ENCODE assay signal across 11 cellular contexts in the genomic region with DNA sequence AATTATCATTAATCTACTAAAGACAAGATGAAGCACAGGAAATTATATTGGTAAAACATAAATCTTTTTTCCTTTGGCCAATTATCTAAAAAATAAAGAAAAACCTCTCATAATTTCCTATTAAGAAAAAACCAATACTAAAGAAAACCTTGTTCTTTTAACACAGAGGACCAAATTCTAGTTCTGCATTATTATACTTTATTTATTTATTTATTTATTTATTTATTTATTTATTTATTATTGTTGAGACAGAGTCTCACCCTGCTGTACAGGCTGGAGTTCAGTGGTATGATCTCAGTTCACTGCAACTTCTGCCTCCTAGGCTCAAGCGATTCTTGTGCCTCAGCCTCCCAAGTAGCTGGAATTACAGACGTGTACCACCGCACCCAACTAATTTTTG.
"Had no signal": no experiment of that assay in that cellular context is flagged by ENCODE, and none has a peak within 500 bp of the region (broad histone marks: within the 10 kb centered on the region; RNA-seq: fewer than 3 reads in every experiment).

No MANE protein-coding gene starts in this region.

- H3K9me3 ChIP-seq: HAP-1 had no signal

- H3K4me1 ChIP-seq: HAP-1 had no signal

- DNase-seq: GM23248, GOT3, H7, H9, HCEC 1CT, HFFc6 had no signal

- H3K4me3 ChIP-seq: GM23248, GM23338, HAP-1 had no signal

- FAIRE-seq: H1, H54 had no signal

- H3K36me3 ChIP-seq: HAP-1 had no signal

- H3K27ac ChIP-seq: GM23248 had no signal

- ATAC-seq: GM23338, HCT116 had no signal
